21 cellular contexts compared by ENCODE assay signal in genomic region chr5:155836404-155836803, GRCh38.
A peak's percentile ranks its signal among the peaks of the same experiment; 100 is the strongest.
DNase-seq lines count a peak whose midpoint lies in the region; ATAC-seq lines count a peak whose summit lies in the region.
"Had no signal": no experiment of that assay in that cellular context is flagged by ENCODE, and none has a peak within 500 bp of the region (broad histone marks: within the 10 kb centered on the region; RNA-seq: fewer than 3 reads in every experiment).

No MANE protein-coding gene starts in this region.

- peak overlapping the region; percentile 59 for H3K27ac Mint-ChIP-seq in central memory CD8-positive, alpha-beta T cell (ENCODE audit: low read depth)
- H3K27ac Mint-ChIP-seq in effector memory CD8-positive, alpha-beta T cell = peak overlapping the region; percentile 44 to 47
- H3K27ac Mint-ChIP-seq: CD14-positive monocyte; CD4-positive, alpha-beta memory T cell; CD4-positive, CD25-positive, alpha-beta regulatory T cell had no signal

- intact Hi-C loops in Right ventricle myocardium superior (cut with DNase I) (no loop called here), left ventricle myocardium superior (cut with micrococcal nuclease) (no loop called here)

- H3K36me3 Mint-ChIP-seq in central memory CD8-positive, alpha-beta T cell (ENCODE audit: insufficient read depth) = no peaks in the 10 kb centered on the region
- peaks cover 10% of the 10 kb centered on the region for H3K36me3 Mint-ChIP-seq in effector memory CD8-positive, alpha-beta T cell (ENCODE audit: insufficient read depth)
- H3K36me3 Mint-ChIP-seq: CD14-positive monocyte; CD4-positive, alpha-beta memory T cell; CD4-positive, CD25-positive, alpha-beta regulatory T cell; CD8-positive, alpha-beta memory T cell had no signal

- peaks cover 21% of the 10 kb centered on the region for H3K4me1 Mint-ChIP-seq in central memory CD8-positive, alpha-beta T cell
- peaks cover 2 to 20% of the 10 kb centered on the region in 2 donors for H3K4me1 Mint-ChIP-seq in effector memory CD8-positive, alpha-beta T cell (ENCODE audit: low read depth in 2 of 2)
- H3K4me1 Mint-ChIP-seq: CD14-positive monocyte; CD4-positive, alpha-beta memory T cell; CD4-positive, CD25-positive, alpha-beta regulatory T cell had no signal

- ATAC-seq in Right ventricle myocardium superior (ENCODE audit: poor library complexity) (peak; percentile 30), left ventricle myocardium superior (no peak)
- no peak for ATAC-seq in central memory CD8-positive, alpha-beta T cell (replicated peaks; ENCODE audit: extremely low read depth, poor library complexity, severe bottlenecking)
- ATAC-seq in effector memory CD8-positive, alpha-beta T cell (replicated peaks) = no peak
- ATAC-seq: GM12878 had no signal

- H3K9me3 Mint-ChIP-seq in central memory CD8-positive, alpha-beta T cell = no peaks in the 10 kb centered on the region
- H3K9me3 Mint-ChIP-seq in effector memory CD8-positive, alpha-beta T cell = no peaks in the 10 kb centered on the region

- H3K27me3 Mint-ChIP-seq in central memory CD8-positive, alpha-beta T cell = no peaks in the 10 kb centered on the region
- no peaks in the 10 kb centered on the region for H3K27me3 Mint-ChIP-seq in effector memory CD8-positive, alpha-beta T cell
- H3K27me3 Mint-ChIP-seq: CD4-positive, alpha-beta memory T cell; CD4-positive, CD25-positive, alpha-beta regulatory T cell had no signal

- peak overlapping the region; percentile 12 for H3K4me3 Mint-ChIP-seq in central memory CD8-positive, alpha-beta T cell
- no peak overlapping the region for H3K4me3 Mint-ChIP-seq in effector memory CD8-positive, alpha-beta T cell
- H3K4me3 Mint-ChIP-seq: CD14-positive monocyte; CD4-positive, alpha-beta memory T cell; CD4-positive, CD25-positive, alpha-beta regulatory T cell; CD8-positive, alpha-beta memory T cell had no signal

- DNase-seq in Right ventricle myocardium superior (no peak), left ventricle myocardium superior (no peak), NCI-H524 treated with DMSO at 0.1 percent for 48 hours (lab: John Stamatoyannopoulos, UW) (no peak)
- DNase-seq in central memory CD8-positive, alpha-beta T cell (ENCODE audit: low spot score in 2 of 2) = no peak
- no peak for DNase-seq in effector memory CD8-positive, alpha-beta T cell
- DNase-seq: 8988T; ACHN; BE2C; C1 segment of cervical spinal cord; CD4-positive, alpha-beta memory T cell; CD4-positive, CD25-positive, alpha-beta regulatory T cell; CD8-positive, alpha-beta memory T cell; COR-L47; DMS153; DMS53; DMS79; DND-41; EL; GDM1 had no signal
